ENCODE assay signal across 16 cellular contexts in genomic region chr3:151199569-151200438, GRCh38. TPM values are rescaled to one million over a fixed set of nuclear protein-coding genes. Genes with fewer than 3 reads are reported as not detected.
DNase-seq lines count a peak whose midpoint lies in the region; ATAC-seq, FAIRE-seq and TF ChIP-seq lines count a peak whose summit lies in the region.
"Had no signal": no experiment of that assay in that cellular context is flagged by ENCODE, and none has a peak within 500 bp of the region (broad histone marks: within the 10 kb centered on the region; RNA-seq: fewer than 3 reads in every experiment).

No MANE protein-coding gene starts in this region.

- peaks cover 7% of the 10 kb centered on the region for H3K36me3 Mint-ChIP-seq in Caco-2 (ENCODE audit: insufficient read depth, unreplicated experiment)
- H3K36me3 Mint-ChIP-seq in activated naive CD8-positive, alpha-beta T cell: peaks cover 24% of the 10 kb centered on the region
- peaks cover 0 to 20% (median 4%) of the 10 kb centered on the region in 3 donors for H3K36me3 Mint-ChIP-seq in naive thymus-derived CD8-positive, alpha-beta T cell

- H3K36me3 ChIP-seq in Caco-2 (ENCODE audit: control insufficient read depth, insufficient read depth, low read length) (no peaks in the 10 kb centered on the region), KOPT-K1 (ENCODE audit: insufficient read depth, low read length) (peaks cover 12% of the 10 kb centered on the region), pancreas (no peaks in the 10 kb centered on the region)
- H3K36me3 ChIP-seq: cardiac muscle cell, left ventricle myocardium inferior had no signal

- peaks cover 34% of the 10 kb centered on the region for H3K4me1 Mint-ChIP-seq in Caco-2 (ENCODE audit: low read depth, unreplicated experiment)
- peaks cover 68% of the 10 kb centered on the region for H3K4me1 Mint-ChIP-seq in activated naive CD8-positive, alpha-beta T cell (ENCODE audit: low read depth)
- H3K4me1 Mint-ChIP-seq in naive thymus-derived CD8-positive, alpha-beta T cell: peaks cover 14 to 54% (median 43%) of the 10 kb centered on the region in 4 donors

- FAIRE-seq in pancreas (lab: Jason Lieb, UNC): no peak
- FAIRE-seq: GM18507 had no signal

- POLR2A ChIA-PET in Caco-2 (lab: Charles Lee): no interaction called here
- POLR2A ChIA-PET in naive thymus-derived CD8-positive, alpha-beta T cell (lab: Charles Lee): interaction anchor here (1.3 to 3.1 kb wide), 5 partner anchors 11 to 436 kb away, joined by 3 to 18 read pairs (median 8); partner anchors contain the start of gene SIAH2

- no peaks in the 10 kb centered on the region for H3K27me3 Mint-ChIP-seq in Caco-2 (ENCODE audit: insufficient read depth, unreplicated experiment)
- H3K27me3 Mint-ChIP-seq in activated naive CD8-positive, alpha-beta T cell: no peaks in the 10 kb centered on the region
- H3K27me3 Mint-ChIP-seq in naive thymus-derived CD8-positive, alpha-beta T cell: no peaks in the 10 kb centered on the region

- DNase-seq in Caco-2 (no peak), pancreas (no peak), NCI-H146 treated with DMSO at 0.1 percent for 48 hours (lab: John Stamatoyannopoulos, UW; ENCODE audit: unreplicated experiment) (no peak)
- DNase-seq in naive thymus-derived CD8-positive, alpha-beta T cell: peak in 1 of 10 donors; percentile 23
- no peak for DNase-seq in stimulated activated CD4-positive, alpha-beta T cell treated with anti-CD3 and anti-CD28 coated beads, Interleukin-4, amount 100 ng/mL, for 24 hours
- DNase-seq: activated CD4-positive, alpha-beta T cell treated with anti-CD3 and anti-CD28 coated beads, Interleukin-2, amount 50 U/mL, for 48 hours; Karpas-422; left ventricle myocardium inferior; NCI-H1417 treated with DMSO at 0.1 percent for 48 hours; NCI-H345; Right ventricle myocardium superior had no signal

- H3K9me3 ChIP-seq in Caco-2 (no peaks in the 10 kb centered on the region), KOPT-K1 (ENCODE audit: insufficient read depth, low read length, poor library complexity, severe bottlenecking) (no peaks in the 10 kb centered on the region), pancreas (no peaks in the 10 kb centered on the region)
- H3K9me3 ChIP-seq: left ventricle myocardium inferior had no signal

- CTCF ChIA-PET in Caco-2 (lab: Charles Lee): interaction anchor here (0.6 to 1.2 kb wide), 2 partner anchors 32 to 1427 kb away, joined by 3 read pairs; no protein-coding TSS in a partner anchor

- TF ChIP-seq CTCF in Caco-2 (IDR thresholded peaks at IDR 0.05; ENCODE audit: insufficient read depth in 1 of 2, low read depth in 1 of 2, low read length in 1 of 2, severe bottlenecking in 1 of 2, unreplicated experiment in 1 of 2) (no peak), pancreas (IDR thresholded peaks at IDR 0.05) (no peak)

- peak overlapping the region; percentile 95 for H3K27ac Mint-ChIP-seq in Caco-2 (ENCODE audit: unreplicated experiment)
- H3K27ac Mint-ChIP-seq in activated naive CD8-positive, alpha-beta T cell: peak overlapping the region; percentile 96
- H3K27ac Mint-ChIP-seq in naive thymus-derived CD8-positive, alpha-beta T cell: peak overlapping the region; percentile 46 to 96 (median 93)

- H3K4me3 Mint-ChIP-seq in Caco-2 (ENCODE audit: unreplicated experiment): peak overlapping the region; percentile 9
- peak overlapping the region; percentile 90 for H3K4me3 Mint-ChIP-seq in activated naive CD8-positive, alpha-beta T cell
- peak overlapping the region; percentile 60 to 87 (median 80) for H3K4me3 Mint-ChIP-seq in naive thymus-derived CD8-positive, alpha-beta T cell

- H3K27ac ChIP-seq in KOPT-K1 (ENCODE audit: low read depth, low read length, poor library complexity, severe bottlenecking) (peak overlapping the region; percentile 50), pancreas (no peak overlapping the region)
- H3K27ac ChIP-seq: cardiac muscle cell, left ventricle myocardium inferior had no signal

- H3K9me3 Mint-ChIP-seq in Caco-2 (ENCODE audit: unreplicated experiment): peaks cover 19% of the 10 kb centered on the region
- no peaks in the 10 kb centered on the region for H3K9me3 Mint-ChIP-seq in activated naive CD8-positive, alpha-beta T cell (ENCODE audit: low read depth)
- H3K9me3 Mint-ChIP-seq in naive thymus-derived CD8-positive, alpha-beta T cell: no peaks in the 10 kb centered on the region

- intact Hi-C loops in Caco-2 (cut with micrococcal nuclease; ENCODE audit: unreplicated experiment): no loop called here
- intact Hi-C loops in pancreas (cut with DNase I): no loop called here

- ATAC-seq in naive thymus-derived CD8-positive, alpha-beta T cell: peak in 1 of 2 donors; percentile 14
- no peak for ATAC-seq in pancreas

- H3K4me1 ChIP-seq in Caco-2: peaks cover 52% of the 10 kb centered on the region
- peaks cover 0 to 3% (median 0%) of the 10 kb centered on the region in 3 donors for H3K4me1 ChIP-seq in pancreas
- H3K4me1 ChIP-seq: left ventricle myocardium inferior had no signal

- no TSS peak for BruUV-seq in Caco-2 (replicated peaks; lab: Mats Ljungman, UMichigan)

- H3K4me3 ChIP-seq in Caco-2 (ENCODE audit: low read depth, low read length): no peak overlapping the region
- H3K4me3 ChIP-seq in pancreas: no peak overlapping the region
- H3K4me3 ChIP-seq: cardiac muscle cell, left ventricle myocardium inferior, smooth muscle cell had no signal

- H3K27me3 ChIP-seq in Caco-2 (replicated peaks; ENCODE audit: control insufficient read depth, insufficient read depth, low read length) (no peaks in the 10 kb centered on the region), pancreas (no peaks in the 10 kb centered on the region)
- H3K27me3 ChIP-seq: cardiac muscle cell had no signal

- WGBS in pancreas, 2 donors: 88 to 90% methylated on average over 4 of the region's 4 CpGs

RNA-seq across cellular contexts. Expression of gene GPR171, which starts 3.2 kb away (rescaled TPM):
- total RNA-seq in Caco-2 (2022) (not detected in 2 replicates), pancreas (under 1 TPM in 4 of 6 donors, not detected in 2; 0.13 to 0.92 (median 0.27) TPM)
- total RNA-seq in naive thymus-derived CD8-positive, alpha-beta T cell: 10 to 100 TPM; 35.5 to 39.3 TPM
- 100 to 1,000 TPM in 2 of 3 donors, 10 to 100 TPM in 1; 69.3 to 123 (median 108) TPM for polyA plus RNA-seq in naive thymus-derived CD8-positive, alpha-beta T cell
- polyA plus RNA-seq in pancreas: under 1 TPM; 0.12 to 0.15 TPM
- total RNA-seq: cardiac muscle cell, left ventricle myocardium inferior had no signal
- polyA plus RNA-seq: cardiac muscle cell, smooth muscle cell had no signal

Comparison
In these comparisons a context has a peak if more than half of its experiments do, and no peak if none do; other contexts are left out.
1. H3K4me3 Mint-ChIP-seq: peak in every context shown above with its lines; median percentile 90 in activated naive CD8-positive, alpha-beta T cell; 80 in naive thymus-derived CD8-positive, alpha-beta T cell; 9 in Caco-2.
2. RNA of gene GPR171, which starts 3.2 kb away (total RNA-seq): 35.5 to 39.3 TPM in naive thymus-derived CD8-positive, alpha-beta T cell; 0.13 to 0.92 TPM in pancreas and not detected in Caco-2; every median in the first group is over 10 times any median in the second.
3. Peak in every context shown above with its lines, with median percentiles within 50 percentile points of each other: H3K27ac Mint-ChIP-seq.